18 cellular contexts compared by ENCODE assay signal in genomic region chr10:31884386-31884785, GRCh38. TPM values are rescaled to one million over a fixed set of nuclear protein-coding genes. Genes with fewer than 3 reads are reported as not detected.
DNase-seq lines count a peak whose midpoint lies in the region; ATAC-seq and TF ChIP-seq lines count a peak whose summit lies in the region.
"Had no signal": no experiment of that assay in that cellular context is flagged by ENCODE, and none has a peak within 500 bp of the region (broad histone marks: within the 10 kb centered on the region; RNA-seq: fewer than 3 reads in every experiment).

No MANE protein-coding gene starts in this region.

- H3K9me3 ChIP-seq in A673 (ENCODE audit: low read depth, low read length, poor library complexity, severe bottlenecking) (no peaks in the 10 kb centered on the region), Panc1 (ENCODE audit: control insufficient read depth, insufficient read depth, low read depth, low read length) (no peaks in the 10 kb centered on the region)
- H3K9me3 ChIP-seq: HAP-1 had no signal

- TSS peak; percentile 5 for BruUV-seq in A673 (replicated peaks; lab: Mats Ljungman, UMichigan)
- BruUV-seq in Panc1 (replicated peaks; lab: Mats Ljungman, UMichigan): TSS peak; percentile 24

- H3K27ac ChIP-seq in A673 (ENCODE audit: low read depth, low read length, poor library complexity, severe bottlenecking) (no peak overlapping the region), Panc1 (ENCODE audit: low read length) (no peak overlapping the region)
- H3K27ac ChIP-seq: C4-2B, GM23248 had no signal

- no peak overlapping the region for H3K4me3 Mint-ChIP-seq in type B pancreatic cell
- H3K4me3 Mint-ChIP-seq: B cell; CD4-positive, alpha-beta memory T cell; HFFc6 had no signal

- ATAC-seq in Panc1 (no peak), GM21360 (IDR thresholded peaks at IDR 0.05; ENCODE audit: unreplicated experiment) (no peak)
- ATAC-seq: HepG2 had no signal

- peaks cover 3% of the 10 kb centered on the region for H3K4me1 ChIP-seq in A673 (ENCODE audit: insufficient read depth, low read length, poor library complexity, severe bottlenecking)
- H3K4me1 ChIP-seq in Panc1 (ENCODE audit: control insufficient read depth, insufficient read depth, low read length): peaks cover 17% of the 10 kb centered on the region
- H3K4me1 ChIP-seq: HAP-1 had no signal

- H3K4me3 ChIP-seq in A673 (ENCODE audit: low read depth, low read length, poor library complexity, severe bottlenecking): no peak overlapping the region
- no peak overlapping the region for H3K4me3 ChIP-seq in Panc1 (ENCODE audit: low read depth in 2 of 2, low read length in 2 of 2)
- H3K4me3 ChIP-seq: GM23248, HAP-1 had no signal

- DNase-seq in A673 (ENCODE audit: low spot score) (no peak), Panc1 (ENCODE audit: low read depth, low spot score) (no peak), foreskin melanocyte (peak; percentile 78), type B pancreatic cell (ENCODE audit: extremely low spot score, unreplicated experiment) (no peak), H4 (ENCODE audit: low spot score) (no peak)
- DNase-seq in central memory CD4-positive, alpha-beta T cell: no peak
- DNase-seq: 8988T; CD4-positive, alpha-beta memory T cell; COR-L47; DND-41; GDM1; GM23248; HFFc6 had no signal

- no peaks in the 10 kb centered on the region for H3K27me3 ChIP-seq in A673 (replicated peaks; ENCODE audit: insufficient read depth, low read depth, low read length, poor library complexity)
- H3K27me3 ChIP-seq in Panc1 (ENCODE audit: control insufficient read depth, insufficient read depth, low read length): no peaks in the 10 kb centered on the region

- H3K27ac Mint-ChIP-seq in type B pancreatic cell: peak overlapping the region; percentile 11
- H3K27ac Mint-ChIP-seq: B cell; CD4-positive, alpha-beta memory T cell had no signal

- no peaks in the 10 kb centered on the region for H3K9me3 Mint-ChIP-seq in type B pancreatic cell
- H3K9me3 Mint-ChIP-seq: CD4-positive, alpha-beta memory T cell; HFFc6 had no signal

- peaks cover 21% of the 10 kb centered on the region for H3K36me3 Mint-ChIP-seq in type B pancreatic cell

- H3K36me3 ChIP-seq in A673 (ENCODE audit: insufficient read depth, low read length, poor library complexity, severe bottlenecking) (no peaks in the 10 kb centered on the region), Panc1 (ENCODE audit: control insufficient read depth, insufficient read depth, low read length) (no peaks in the 10 kb centered on the region)
- H3K36me3 ChIP-seq: HAP-1 had no signal

- TF ChIP-seq CTCF in A673 (conservative IDR thresholded peaks at IDR 0.05; ENCODE audit: low read depth, low read length) (no peak), Panc1 (IDR thresholded peaks at IDR 0.05) (no peak), type B pancreatic cell (conservative IDR thresholded peaks at IDR 0.05) (no peak)

- POLR2A ChIA-PET in A673 (lab: Charles Lee; ENCODE audit: low non-redundant PET): no interaction called here
- POLR2A ChIA-PET in Panc1 (lab: Charles Lee): no interaction called here

- peaks cover 14% of the 10 kb centered on the region for H3K4me1 Mint-ChIP-seq in type B pancreatic cell (ENCODE audit: unreplicated experiment)

- intact Hi-C loops in A673 (cut with micrococcal nuclease; ENCODE audit: unreplicated experiment) (no loop called here), Panc1 (cut with micrococcal nuclease; ENCODE audit: unreplicated experiment) (no loop called here)

- CTCF ChIA-PET in A673 (lab: Charles Lee) (no interaction called here), Panc1 (lab: Charles Lee) (no interaction called here)

- no peaks in the 10 kb centered on the region for H3K27me3 Mint-ChIP-seq in type B pancreatic cell
- H3K27me3 Mint-ChIP-seq: B cell; CD4-positive, alpha-beta memory T cell had no signal

- in situ Hi-C loops in Panc1 (cut with HindIII; ENCODE audit: low pct_unique_long_range_greater_than_20kb, low sequenced_read_pairs): no loop called here

RNA-seq across cellular contexts. Expression of gene ARHGAP12, which starts 44.2 kb away (rescaled TPM):
- total RNA-seq in A673 (2021) (28.3 and 30.0 TPM in 2 replicates), Panc1 (2021; ENCODE audit: unreplicated experiment) (22.9 TPM), type B pancreatic cell (ENCODE audit: low replicate concordance) (30.4 and 39.5 TPM in 2 replicates)
- 12.0 TPM for polyA plus RNA-seq in Panc1 (2012; ENCODE audit: insufficient read length)
- total RNA-seq in H4 (2014; rRNA removed; shearing (Covaris generic)): 18.6 and 18.7 TPM in 2 replicates
